In genomic region chr2:202705446-202706020, GRCh38 we compare ENCODE assay signal across 16 cellular contexts.
DNase-seq lines count a peak whose midpoint lies in the region; ATAC-seq and TF ChIP-seq lines count a peak whose summit lies in the region.
"Had no signal": no experiment of that assay in that cellular context is flagged by ENCODE, and none has a peak within 500 bp of the region (broad histone marks: within the 10 kb centered on the region; RNA-seq: fewer than 3 reads in every experiment).

No MANE protein-coding gene starts in this region.

- H3K4me1 ChIP-seq in uterus, result no peaks in the 10 kb centered on the region

- no peak for DNase-seq in activated CD4-positive, alpha-beta memory T cell treated with anti-CD3 and anti-CD28 coated beads for 36 hours
- no peak for DNase-seq in activated CD4-positive, alpha-beta memory T cell treated with anti-CD3 and anti-CD28 coated beads, Interleukin-2, amount 10 ng/mL, durations not matched to agents 7 days and 5 days
- no peak for DNase-seq in activated T-helper 2 cell treated with anti-CD3 and anti-CD28 coated beads, Interferon-gamma antibody, Interleukin-2, Interleukin-4, amounts not matched to agents 10 μg/mL and 5 μg/mL and 100 μg/mL, durations not matched to agents 14 hours and 24 hours and 36 hours (ENCODE audit: low spot score)
- no peak for DNase-seq in naive B cell
- no peak for DNase-seq in uterus
- DNase-seq in SW 1271 (lab: John Stamatoyannopoulos, UW), result no peak
- no peak for DNase-seq in HEK293T (ENCODE audit: extremely low spot score)
- DNase-seq: activated CD4-positive, CD25-positive, alpha-beta regulatory T cell; CD8-positive, alpha-beta memory T cell; DMS79 treated with DMSO at 0.1 percent for 48 hours; MG63; NCI-H1930; SHP77 had no signal

- CTCF ChIA-PET in activated CD4-positive, alpha-beta memory T cell treated with anti-CD3 and anti-CD28 coated beads for 36 hours (lab: Charles Lee), result no interaction called here
- CTCF ChIA-PET in activated CD4-positive, alpha-beta memory T cell treated with anti-CD3 and anti-CD28 coated beads, Interleukin-2, amount 10 ng/mL, durations not matched to agents 7 days and 5 days (lab: Charles Lee), result no interaction called here
- CTCF ChIA-PET in HEK293T (lab: Yijun Ruan, JAX), result no interaction called here

- no peak overlapping the region for H3K4me3 ChIP-seq in uterus
- H3K4me3 ChIP-seq: GM23338, MG63 had no signal

- peaks cover 47% of the 10 kb centered on the region for H3K4me1 Mint-ChIP-seq in activated CD4-positive, alpha-beta memory T cell treated with anti-CD3 and anti-CD28 coated beads for 36 hours (ENCODE audit: low read depth)
- H3K4me1 Mint-ChIP-seq in activated CD4-positive, alpha-beta memory T cell treated with anti-CD3 and anti-CD28 coated beads, Interleukin-2, amount 10 ng/mL, durations not matched to agents 7 days and 5 days, result peaks cover 9% of the 10 kb centered on the region
- H3K4me1 Mint-ChIP-seq in IgD-negative memory B cell, result peaks cover 31 to 59% (median 42%) of the 10 kb centered on the region in 3 donors
- H3K4me1 Mint-ChIP-seq in activated T-helper 2 cell treated with anti-CD3 and anti-CD28 coated beads, Interferon-gamma antibody, Interleukin-2, Interleukin-4, amounts not matched to agents 10 μg/mL and 5 μg/mL and 100 μg/mL, durations not matched to agents 14 hours and 24 hours and 36 hours (ENCODE audit: low read depth), result peaks cover 36% of the 10 kb centered on the region
- H3K4me1 Mint-ChIP-seq in naive B cell, result peaks cover 35 to 75% (median 54%) of the 10 kb centered on the region in 3 donors
- H3K4me1 Mint-ChIP-seq: GM23338 had no signal

- H3K27ac Mint-ChIP-seq in activated CD4-positive, alpha-beta memory T cell treated with anti-CD3 and anti-CD28 coated beads for 36 hours, result no peak overlapping the region
- no peak overlapping the region for H3K27ac Mint-ChIP-seq in activated CD4-positive, alpha-beta memory T cell treated with anti-CD3 and anti-CD28 coated beads, Interleukin-2, amount 10 ng/mL, durations not matched to agents 7 days and 5 days
- H3K27ac Mint-ChIP-seq in IgD-negative memory B cell, result peak overlapping the region in 2 of 3 donors; percentile 63 to 87
- peak overlapping the region; percentile 15 for H3K27ac Mint-ChIP-seq in activated T-helper 2 cell treated with anti-CD3 and anti-CD28 coated beads, Interferon-gamma antibody, Interleukin-2, Interleukin-4, amounts not matched to agents 10 μg/mL and 5 μg/mL and 100 μg/mL, durations not matched to agents 14 hours and 24 hours and 36 hours
- peak overlapping the region in 5 of 6 donors; percentile 1 to 86 (median 66) for H3K27ac Mint-ChIP-seq in naive B cell
- H3K27ac Mint-ChIP-seq: GM23338 had no signal

- intact Hi-C loops in activated CD4-positive, alpha-beta memory T cell treated with anti-CD3 and anti-CD28 coated beads for 36 hours (cut with micrococcal nuclease), result no loop called here
- intact Hi-C loops in activated T-helper 2 cell treated with anti-CD3 and anti-CD28 coated beads, Interferon-gamma antibody, Interleukin-2, Interleukin-4, amounts not matched to agents 10 μg/mL and 5 μg/mL and 100 μg/mL, durations not matched to agents 14 hours and 24 hours and 36 hours (cut with micrococcal nuclease), result no loop called here
- intact Hi-C loops in uterus (cut with DNase I; ENCODE audit: low total_unique reads), result no loop called here

- TF ChIP-seq CTCF in uterus (IDR thresholded peaks at IDR 0.05), result no peak

- ATAC-seq in naive B cell (ENCODE audit: low read depth in 2 of 2), result no peak
- ATAC-seq: GM23338, sciatic nerve had no signal

- no peaks in the 10 kb centered on the region for H3K36me3 ChIP-seq in uterus
- H3K36me3 ChIP-seq: MG63 had no signal

- H3K9me3 ChIP-seq in uterus, result no peaks in the 10 kb centered on the region
- H3K9me3 ChIP-seq: MG63 had no signal

- POLR2A ChIA-PET in activated CD4-positive, alpha-beta memory T cell treated with anti-CD3 and anti-CD28 coated beads for 36 hours (lab: Charles Lee), result no interaction called here
- POLR2A ChIA-PET in activated CD4-positive, alpha-beta memory T cell treated with anti-CD3 and anti-CD28 coated beads, Interleukin-2, amount 10 ng/mL, durations not matched to agents 7 days and 5 days (lab: Charles Lee), result no interaction called here
- POLR2A ChIA-PET in HEK293T (lab: Yijun Ruan, JAX), result no interaction called here

- H3K36me3 Mint-ChIP-seq in activated CD4-positive, alpha-beta memory T cell treated with anti-CD3 and anti-CD28 coated beads for 36 hours, result peaks cover 9% of the 10 kb centered on the region
- H3K36me3 Mint-ChIP-seq in activated CD4-positive, alpha-beta memory T cell treated with anti-CD3 and anti-CD28 coated beads, Interleukin-2, amount 10 ng/mL, durations not matched to agents 7 days and 5 days (ENCODE audit: low read depth), result peaks cover 2% of the 10 kb centered on the region
- H3K36me3 Mint-ChIP-seq in IgD-negative memory B cell (peaks cover 14% of the 10 kb centered on the region), naive B cell (peaks cover 10 to 15% of the 10 kb centered on the region in 2 donors)
- peaks cover 21% of the 10 kb centered on the region for H3K36me3 Mint-ChIP-seq in activated T-helper 2 cell treated with anti-CD3 and anti-CD28 coated beads, Interferon-gamma antibody, Interleukin-2, Interleukin-4, amounts not matched to agents 10 μg/mL and 5 μg/mL and 100 μg/mL, durations not matched to agents 14 hours and 24 hours and 36 hours (ENCODE audit: low read depth)

- H3K27ac ChIP-seq in uterus, result no peak overlapping the region

- peak overlapping the region; percentile 1 for H3K4me3 Mint-ChIP-seq in activated CD4-positive, alpha-beta memory T cell treated with anti-CD3 and anti-CD28 coated beads for 36 hours
- H3K4me3 Mint-ChIP-seq in activated CD4-positive, alpha-beta memory T cell treated with anti-CD3 and anti-CD28 coated beads, Interleukin-2, amount 10 ng/mL, durations not matched to agents 7 days and 5 days, result no peak overlapping the region
- peak overlapping the region in 2 of 4 donors; percentile 49 to 57 for H3K4me3 Mint-ChIP-seq in IgD-negative memory B cell
- H3K4me3 Mint-ChIP-seq in activated T-helper 2 cell treated with anti-CD3 and anti-CD28 coated beads, Interferon-gamma antibody, Interleukin-2, Interleukin-4, amounts not matched to agents 10 μg/mL and 5 μg/mL and 100 μg/mL, durations not matched to agents 14 hours and 24 hours and 36 hours (ENCODE audit: low read depth), result no peak overlapping the region
- peak overlapping the region in 1 of 8 donors; percentile 53 for H3K4me3 Mint-ChIP-seq in naive B cell
- H3K4me3 Mint-ChIP-seq: CD8-positive, alpha-beta memory T cell; GM23338 had no signal

- H3K9me3 Mint-ChIP-seq in activated CD4-positive, alpha-beta memory T cell treated with anti-CD3 and anti-CD28 coated beads for 36 hours, result peaks cover 2% of the 10 kb centered on the region
- H3K9me3 Mint-ChIP-seq in activated CD4-positive, alpha-beta memory T cell treated with anti-CD3 and anti-CD28 coated beads, Interleukin-2, amount 10 ng/mL, durations not matched to agents 7 days and 5 days, result peaks cover 5% of the 10 kb centered on the region
- H3K9me3 Mint-ChIP-seq in IgD-negative memory B cell, result peaks cover 0 to 2% (median under 1%) of the 10 kb centered on the region in 3 donors
- H3K9me3 Mint-ChIP-seq in activated T-helper 2 cell treated with anti-CD3 and anti-CD28 coated beads, Interferon-gamma antibody, Interleukin-2, Interleukin-4, amounts not matched to agents 10 μg/mL and 5 μg/mL and 100 μg/mL, durations not matched to agents 14 hours and 24 hours and 36 hours, result peaks cover 8% of the 10 kb centered on the region
- no peaks in the 10 kb centered on the region for H3K9me3 Mint-ChIP-seq in naive B cell
- H3K9me3 Mint-ChIP-seq: CD8-positive, alpha-beta memory T cell; GM23338 had no signal

- no peaks in the 10 kb centered on the region for H3K27me3 ChIP-seq in uterus
- H3K27me3 ChIP-seq: MG63 had no signal

- no peaks in the 10 kb centered on the region for H3K27me3 Mint-ChIP-seq in activated CD4-positive, alpha-beta memory T cell treated with anti-CD3 and anti-CD28 coated beads for 36 hours
- no peaks in the 10 kb centered on the region for H3K27me3 Mint-ChIP-seq in activated CD4-positive, alpha-beta memory T cell treated with anti-CD3 and anti-CD28 coated beads, Interleukin-2, amount 10 ng/mL, durations not matched to agents 7 days and 5 days
- no peaks in the 10 kb centered on the region for H3K27me3 Mint-ChIP-seq in IgD-negative memory B cell
- no peaks in the 10 kb centered on the region for H3K27me3 Mint-ChIP-seq in activated T-helper 2 cell treated with anti-CD3 and anti-CD28 coated beads, Interferon-gamma antibody, Interleukin-2, Interleukin-4, amounts not matched to agents 10 μg/mL and 5 μg/mL and 100 μg/mL, durations not matched to agents 14 hours and 24 hours and 36 hours (ENCODE audit: low read depth)
- H3K27me3 Mint-ChIP-seq in naive B cell, result no peaks in the 10 kb centered on the region
- H3K27me3 Mint-ChIP-seq: CD8-positive, alpha-beta memory T cell had no signal

- TF ChIP-seq POLR2A in uterus (IDR thresholded peaks at IDR 0.05), result no peak

TF ChIP-seq in HEK293T, 16 proteins besides CTCF, POLR2A, EP300 and RAD21:
- no peak for TF ChIP-seq L3MBTL2 (conservative IDR thresholded peaks at IDR 0.05)
- TF ChIP-seq PKNOX1 (IDR thresholded peaks at IDR 0.05), result no peak
- TF ChIP-seq LEF1 (IDR thresholded peaks at IDR 0.05; ENCODE audit: borderline replicate concordance), result no peak
- no peak for TF ChIP-seq ARNT (IDR thresholded peaks at IDR 0.05)
- TF ChIP-seq ELF4 (IDR thresholded peaks at IDR 0.05), result no peak
- TF ChIP-seq ZNF384 (IDR thresholded peaks at IDR 0.05), result no peak
- TF ChIP-seq FOXK2 (IDR thresholded peaks at IDR 0.05), result no peak

Comparison
In these comparisons a context has a peak if more than half of its experiments do, and no peak if none do; other contexts are left out.
1. H3K27ac Mint-ChIP-seq: peak in IgD-negative memory B cell (2 of 3), activated T-helper 2 cell treated with anti-CD3 and anti-CD28 coated beads, Interferon-gamma antibody, Interleukin-2, Interleukin-4, amounts not matched to agents 10 μg/mL and 5 μg/mL and 100 μg/mL, durations not matched to agents 14 hours and 24 hours and 36 hours (single experiment) and naive B cell (5 of 6); none in activated CD4-positive, alpha-beta memory T cell treated with anti-CD3 and anti-CD28 coated beads for 36 hours (single experiment) and activated CD4-positive, alpha-beta memory T cell treated with anti-CD3 and anti-CD28 coated beads, Interleukin-2, amount 10 ng/mL, durations not matched to agents 7 days and 5 days (single experiment).